ENCODE assay signal across 8 cellular contexts in genomic region chr14:21267886-21268611, GRCh38. TPM values are rescaled to one million over a fixed set of nuclear protein-coding genes. Genes with fewer than 3 reads are reported as not detected.
DNase-seq lines count a peak whose midpoint lies in the region; ATAC-seq and TF ChIP-seq lines count a peak whose summit lies in the region.

No MANE protein-coding gene starts in this region.

- no peak for ATAC-seq in activated CD8-positive, alpha-beta memory T cell treated with anti-CD3 and anti-CD28 coated beads, Interleukin-2, amount 10 ng/mL, durations not matched to agents 7 days and 5 days
- no peak for ATAC-seq in activated naive CD8-positive, alpha-beta T cell treated with anti-CD3 and anti-CD28 coated beads, Interleukin-2, amount 10 ng/mL, durations not matched to agents 7 days and 5 days (ENCODE audit: low read depth)
- no peak for ATAC-seq in thoracic aorta (ENCODE audit: insufficient number of reproducible peaks, low FRiP score, low read depth)
- ATAC-seq in HG03442 (IDR thresholded peaks at IDR 0.05; ENCODE audit: unreplicated experiment) = no peak

- H3K27ac ChIP-seq in thoracic aorta = peak overlapping the region; percentile 94 to 95

- H3K4me1 ChIP-seq in thoracic aorta (ENCODE audit: control insufficient read depth in 1 of 2, low read depth in 2 of 2) = peaks cover 43 to 46% of the 10 kb centered on the region in 2 donors

- H3K36me3 Mint-ChIP-seq in activated CD8-positive, alpha-beta memory T cell treated with anti-CD3 and anti-CD28 coated beads, Interleukin-2, amount 10 ng/mL, durations not matched to agents 7 days and 5 days = peaks cover 57% of the 10 kb centered on the region
- H3K36me3 Mint-ChIP-seq in activated naive CD8-positive, alpha-beta T cell treated with anti-CD3 and anti-CD28 coated beads, Interleukin-2, amount 10 ng/mL, durations not matched to agents 7 days and 5 days = peaks cover 41% of the 10 kb centered on the region

- peak overlapping the region; percentile 100 for H3K27ac Mint-ChIP-seq in activated CD8-positive, alpha-beta memory T cell treated with anti-CD3 and anti-CD28 coated beads, Interleukin-2, amount 10 ng/mL, durations not matched to agents 7 days and 5 days
- H3K27ac Mint-ChIP-seq in activated naive CD8-positive, alpha-beta T cell treated with anti-CD3 and anti-CD28 coated beads, Interleukin-2, amount 10 ng/mL, durations not matched to agents 7 days and 5 days = peak overlapping the region; percentile 71

- H3K27me3 Mint-ChIP-seq in activated CD8-positive, alpha-beta memory T cell treated with anti-CD3 and anti-CD28 coated beads, Interleukin-2, amount 10 ng/mL, durations not matched to agents 7 days and 5 days = no peaks in the 10 kb centered on the region
- no peaks in the 10 kb centered on the region for H3K27me3 Mint-ChIP-seq in activated naive CD8-positive, alpha-beta T cell treated with anti-CD3 and anti-CD28 coated beads, Interleukin-2, amount 10 ng/mL, durations not matched to agents 7 days and 5 days

- POLR2A ChIA-PET in activated naive CD8-positive, alpha-beta T cell treated with anti-CD3 and anti-CD28 coated beads, Interleukin-2, amount 10 ng/mL, durations not matched to agents 7 days and 5 days (lab: Charles Lee) = interaction anchor here (0.7 to 2.0 kb wide), 3 partner anchors 11 to 116 kb away, joined by 3 to 5 read pairs (median 3); partner anchors contain the start of gene SUPT16H

- peaks cover 5% of the 10 kb centered on the region for H3K36me3 ChIP-seq in thoracic aorta

- peak; percentile 31 for DNase-seq in activated CD8-positive, alpha-beta memory T cell treated with anti-CD3 and anti-CD28 coated beads, Interleukin-2, amount 10 ng/mL, durations not matched to agents 7 days and 5 days
- no peak for DNase-seq in activated CD8-positive, alpha-beta memory T cell treated with anti-CD3 and anti-CD28 coated beads, Interleukin-2, amount 50 U/mL, for 4 hours
- DNase-seq in activated naive CD8-positive, alpha-beta T cell treated with anti-CD3 and anti-CD28 coated beads, Interleukin-2, amount 10 ng/mL, durations not matched to agents 7 days and 5 days = no peak
- DNase-seq in kidney glomerular epithelial cell (lab: John Stamatoyannopoulos, UW) = peak; percentile 75
- no peak for DNase-seq in thoracic aorta (ENCODE audit: low spot score)
- DNase-seq in head of caudate nucleus = no peak
- no peak for DNase-seq in DMS153 (lab: John Stamatoyannopoulos, UW)

- peak overlapping the region; percentile 98 for H3K4me3 Mint-ChIP-seq in activated CD8-positive, alpha-beta memory T cell treated with anti-CD3 and anti-CD28 coated beads, Interleukin-2, amount 10 ng/mL, durations not matched to agents 7 days and 5 days
- peak overlapping the region; percentile 99 for H3K4me3 Mint-ChIP-seq in activated naive CD8-positive, alpha-beta T cell treated with anti-CD3 and anti-CD28 coated beads, Interleukin-2, amount 10 ng/mL, durations not matched to agents 7 days and 5 days

- H3K4me1 Mint-ChIP-seq in activated CD8-positive, alpha-beta memory T cell treated with anti-CD3 and anti-CD28 coated beads, Interleukin-2, amount 10 ng/mL, durations not matched to agents 7 days and 5 days = peaks cover 46% of the 10 kb centered on the region
- peaks cover 50% of the 10 kb centered on the region for H3K4me1 Mint-ChIP-seq in activated naive CD8-positive, alpha-beta T cell treated with anti-CD3 and anti-CD28 coated beads, Interleukin-2, amount 10 ng/mL, durations not matched to agents 7 days and 5 days

- no peaks in the 10 kb centered on the region for H3K27me3 ChIP-seq in thoracic aorta (replicated peaks; ENCODE audit: insufficient read depth)

- no peak for TF ChIP-seq CTCF in thoracic aorta (IDR thresholded peaks at IDR 0.05)

- CTCF ChIA-PET in activated CD8-positive, alpha-beta memory T cell treated with anti-CD3 and anti-CD28 coated beads, Interleukin-2, amount 10 ng/mL, durations not matched to agents 7 days and 5 days (lab: Charles Lee) = interaction anchor here (1.1 to 1.6 kb wide), 3 partner anchors 11 to 188 kb away, joined by 3 to 5 read pairs (median 3); partner anchors contain the start of gene CHD8

- no peaks in the 10 kb centered on the region for H3K9me3 ChIP-seq in thoracic aorta

- intact Hi-C loops in head of caudate nucleus (cut with DNase I) = loop anchor here (5.0 kb wide), 1 partner anchor 114 kb away; the partner anchor contains the start of gene SUPT16H

- H3K4me3 ChIP-seq in thoracic aorta = peak overlapping the region; percentile 92

- no peaks in the 10 kb centered on the region for H3K9me3 Mint-ChIP-seq in activated CD8-positive, alpha-beta memory T cell treated with anti-CD3 and anti-CD28 coated beads, Interleukin-2, amount 10 ng/mL, durations not matched to agents 7 days and 5 days (ENCODE audit: low read depth)
- no peaks in the 10 kb centered on the region for H3K9me3 Mint-ChIP-seq in activated naive CD8-positive, alpha-beta T cell treated with anti-CD3 and anti-CD28 coated beads, Interleukin-2, amount 10 ng/mL, durations not matched to agents 7 days and 5 days

RNA-seq across cellular contexts. Expression of gene HNRNPC, which starts 1.2 kb away (rescaled TPM):
- 100 to 1,000 TPM; 718 to 921 TPM for total RNA-seq in activated CD8-positive, alpha-beta memory T cell treated with anti-CD3 and anti-CD28 coated beads, Interleukin-2, amount 10 ng/mL, durations not matched to agents 7 days and 5 days
- 100 to 1,000 TPM; 658 to 677 TPM for total RNA-seq in activated naive CD8-positive, alpha-beta T cell treated with anti-CD3 and anti-CD28 coated beads, Interleukin-2, amount 10 ng/mL, durations not matched to agents 7 days and 5 days
- 100 to 1,000 TPM; 208 to 422 TPM for total RNA-seq in thoracic aorta

RNA-seq across cellular contexts. Expression of gene RPGRIP1, which starts 11.8 kb away (rescaled TPM):
- not detected for total RNA-seq in activated CD8-positive, alpha-beta memory T cell treated with anti-CD3 and anti-CD28 coated beads, Interleukin-2, amount 10 ng/mL, durations not matched to agents 7 days and 5 days
- not detected for total RNA-seq in activated naive CD8-positive, alpha-beta T cell treated with anti-CD3 and anti-CD28 coated beads, Interleukin-2, amount 10 ng/mL, durations not matched to agents 7 days and 5 days
- not detected for total RNA-seq in thoracic aorta

Comparison
In these comparisons a context has a peak if more than half of its experiments do, and no peak if none do; other contexts are left out.
1. DNase-seq: peak in activated CD8-positive, alpha-beta memory T cell treated with anti-CD3 and anti-CD28 coated beads, Interleukin-2, amount 10 ng/mL, durations not matched to agents 7 days and 5 days (single experiment) and kidney glomerular epithelial cell (single experiment); none in activated CD8-positive, alpha-beta memory T cell treated with anti-CD3 and anti-CD28 coated beads, Interleukin-2, amount 50 U/mL, for 4 hours (single experiment), activated naive CD8-positive, alpha-beta T cell treated with anti-CD3 and anti-CD28 coated beads, Interleukin-2, amount 10 ng/mL, durations not matched to agents 7 days and 5 days (single experiment), thoracic aorta (single experiment), head of caudate nucleus (0 of 42) and DMS153 (single experiment).